8 cellular contexts compared by ENCODE assay signal in the genomic region with DNA sequence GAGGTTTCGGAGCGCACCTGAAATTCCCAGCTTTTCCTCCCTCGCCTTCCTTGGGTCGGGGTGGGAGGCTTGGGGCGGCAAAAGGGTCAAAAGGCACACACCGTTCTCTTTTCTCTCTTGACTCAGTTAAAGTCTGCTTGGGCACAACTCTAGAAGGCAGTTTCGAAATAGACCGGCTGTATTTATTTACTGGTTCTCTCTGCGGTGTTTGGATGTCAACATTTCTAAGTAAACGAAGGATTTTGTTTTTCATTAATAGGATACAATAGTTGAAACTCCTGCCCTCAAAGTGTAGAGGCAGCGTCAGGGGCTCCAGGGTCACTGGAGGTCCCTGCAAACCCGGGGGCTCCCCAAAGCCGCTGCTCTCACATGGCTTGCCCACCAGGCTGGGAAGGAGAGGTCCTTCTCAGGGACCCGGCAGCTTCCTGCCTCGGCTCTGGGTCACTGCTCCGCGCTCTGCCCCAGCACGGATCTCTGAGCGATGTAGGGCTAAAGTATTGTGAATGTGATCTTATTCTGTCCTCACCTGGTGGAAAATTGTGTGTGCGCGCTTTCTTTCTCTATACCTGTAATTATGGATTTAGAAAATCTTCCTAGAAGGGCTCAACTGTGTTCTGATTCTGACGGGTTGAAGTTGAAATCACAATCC. TPM values are rescaled to one million over a fixed set of nuclear protein-coding genes. Genes with fewer than 3 reads are reported as not detected.
DNase-seq lines count a peak whose midpoint lies in the region; ATAC-seq, FAIRE-seq and TF ChIP-seq lines count a peak whose summit lies in the region.

No MANE protein-coding gene starts in this region.

- intact Hi-C loops in endothelial cell of umbilical vein (cut with micrococcal nuclease), result loop anchor here (2.0 to 5.0 kb wide), 4 partner anchors 47 to 321 kb away; no protein-coding TSS in a partner anchor

- H3K4me3 ChIP-seq in Peyer's patch (peak overlapping the region; percentile 44 to 67 (median 52)), endothelial cell of umbilical vein (replicated peaks in 1 of 3; ENCODE audit: insufficient read depth in 1 of 3, low read depth in 1 of 3, low read length in 3 of 3) (peak overlapping the region; percentile 67 to 96 (median 72))

- H3K9me1 ChIP-seq in endothelial cell of umbilical vein (replicated peaks; ENCODE audit: control insufficient read depth, extremely low read depth, insufficient read depth, low read length), result no peaks in the 10 kb centered on the region

- no peak for FAIRE-seq in endothelial cell of umbilical vein (lab: Jason Lieb, UNC)

- H3K79me2 ChIP-seq in endothelial cell of umbilical vein (ENCODE audit: control insufficient read depth, insufficient read depth, low read length), result peaks cover 2% of the 10 kb centered on the region

- H3K36me3 ChIP-seq in Peyer's patch (no peaks in the 10 kb centered on the region), endothelial cell of umbilical vein (ENCODE audit: control insufficient read depth in 2 of 2, extremely low read depth in 1 of 2, insufficient read depth in 2 of 2, low read length in 2 of 2) (no peaks in the 10 kb centered on the region)

- H3K9me3 ChIP-seq in Peyer's patch, result no peaks in the 10 kb centered on the region
- H3K9me3 ChIP-seq in endothelial cell of umbilical vein (replicated peaks; ENCODE audit: control insufficient read depth, insufficient read depth, low read length), result no peaks in the 10 kb centered on the region

- TF ChIP-seq CTCF in Peyer's patch (IDR thresholded peaks at IDR 0.05) (no peak), endothelial cell of umbilical vein (IDR thresholded peaks at IDR 0.05; ENCODE audit: extremely low read depth in 1 of 2, insufficient read depth in 1 of 2, low read depth in 1 of 2, low read length in 2 of 2) (no peak), omental fat pad (IDR thresholded peaks at IDR 0.05) (no peak)

- no peak for TF ChIP-seq POLR2A in Peyer's patch (IDR thresholded peaks at IDR 0.05)
- no peak for TF ChIP-seq POLR2A in endothelial cell of umbilical vein (IDR thresholded peaks at IDR 0.05; ENCODE audit: low read depth, low read length)

- POLR2A ChIA-PET in endothelial cell of umbilical vein (lab: Charles Lee), result no interaction called here

- no peaks in the 10 kb centered on the region for H4K20me1 ChIP-seq in endothelial cell of umbilical vein (replicated peaks; ENCODE audit: control insufficient read depth, extremely low read depth, insufficient read depth, low read length)

- peak overlapping the region; percentile 10 for H3K9ac ChIP-seq in endothelial cell of umbilical vein (replicated peaks; ENCODE audit: extremely low read depth, insufficient read depth, low read length)

- H3K27me3 ChIP-seq in Peyer's patch (no peaks in the 10 kb centered on the region), endothelial cell of umbilical vein (ENCODE audit: control insufficient read depth in 2 of 2, insufficient read depth in 2 of 2, low read length in 2 of 2) (no peaks in the 10 kb centered on the region)

- H3K27ac ChIP-seq in Peyer's patch (peak overlapping the region; percentile 38 to 81 (median 60)), endothelial cell of umbilical vein (ENCODE audit: insufficient read depth, low read depth, low read length) (no peak overlapping the region)

- in situ Hi-C loops in Caki2 (cut with HindIII; ENCODE audit: low pct_unique_long_range_greater_than_20kb, low sequenced_read_pairs), result no loop called here
- in situ Hi-C loops in ACHN (cut with HindIII; ENCODE audit: low pct_ligation_motif_present, low pct_unique_long_range_greater_than_20kb, low sequenced_read_pairs), result no loop called here

- ATAC-seq in omental fat pad (ENCODE audit: low FRiP score) (peak; percentile 2), GM21447 (IDR thresholded peaks at IDR 0.05; ENCODE audit: unreplicated experiment) (no peak)

- H2AFZ ChIP-seq in endothelial cell of umbilical vein (ENCODE audit: low read depth, low read length), result peak overlapping the region; percentile 98

- TSS peak; percentile 35 for BruUV-seq in endothelial cell of umbilical vein (replicated peaks; lab: Mats Ljungman, UMichigan)

- CTCF ChIA-PET in endothelial cell of umbilical vein (lab: Charles Lee), result interaction anchor here (1.3 to 2.0 kb wide), 2 partner anchors 9 to 115 kb away, joined by 4 to 9 read pairs; no protein-coding TSS in a partner anchor

- peak; percentile 40 for DNase-seq in Caki2 (ENCODE audit: low read depth)
- DNase-seq in Peyer's patch, result peak in 1 of 3 donors; percentile 46
- DNase-seq in endothelial cell of umbilical vein (ENCODE audit: low read depth, low spot score), result peak; percentile 2
- no peak for DNase-seq in omental fat pad (ENCODE audit: low spot score)
- DNase-seq in germinal center (ENCODE audit: low spot score), result no peak
- DNase-seq in NCI-H1092 (lab: John Stamatoyannopoulos, UW), result no peak
- DNase-seq in ACHN, result no peak

- H3K4me1 ChIP-seq in Peyer's patch (peaks cover 0 to 21% (median 0%) of the 10 kb centered on the region in 4 donors), endothelial cell of umbilical vein (ENCODE audit: control insufficient read depth, extremely low read depth, insufficient read depth, low read length) (peaks cover 9% of the 10 kb centered on the region)

- dilution Hi-C loops in endothelial cell of umbilical vein (cut with MboI; ENCODE audit: extremely low pct_ligation_motif_present, low sequenced_read_pairs), result no loop called here

- peak overlapping the region; percentile 96 for H3K4me2 ChIP-seq in endothelial cell of umbilical vein (ENCODE audit: insufficient read depth, low read length)

TF ChIP-seq in endothelial cell of umbilical vein, 7 proteins besides CTCF, POLR2A, EP300 and RAD21:
- TF ChIP-seq POLR2AphosphoS5 (IDR thresholded peaks at IDR 0.05; ENCODE audit: insufficient read depth, low read depth, low read length) (no peak), EZH2 (IDR thresholded peaks at IDR 0.05; ENCODE audit: borderline replicate concordance, low read depth, low read length, severe bottlenecking) (no peak), MAX (IDR thresholded peaks at IDR 0.05; ENCODE audit: insufficient read depth, insufficient read length) (no peak), FOS (IDR thresholded peaks at IDR 0.05; ENCODE audit: borderline replicate concordance, insufficient read depth, low read length) (no peak), JUN (IDR thresholded peaks at IDR 0.05; ENCODE audit: borderline replicate concordance, insufficient read depth, insufficient read length, low read depth) (no peak), MYC (IDR thresholded peaks at IDR 0.05; ENCODE audit: low read depth, low read length) (no peak), GATA2 (IDR thresholded peaks at IDR 0.05; ENCODE audit: insufficient read depth, insufficient read length, low read depth, low read length) (no peak)

RNA-seq across cellular contexts. Expression of gene BMERB1, which starts 1.0 kb away (rescaled TPM):
- total RNA-seq in Caki2 (2014; rRNA removed; shearing (Covaris generic); ENCODE audit: low replicate concordance), result 39.7 and 68.5 TPM in 2 replicates
- 10 to 100 TPM in 3 of 4 donors, 1 to 10 TPM in 1; 7.0 to 47.9 (median 15.0) TPM for total RNA-seq in Peyer's patch
- 14.1 and 27.2 TPM in 2 replicates for total RNA-seq in endothelial cell of umbilical vein
- polyA plus RNA-seq in endothelial cell of umbilical vein, result 17.4 and 18.6 TPM in 2 replicates
- 17.5 and 18.0 TPM in 2 replicates for polyA plus RNA-seq in endothelial cell of umbilical vein (2011; cell fraction: cytosol; rRNA removed)
- 11.0 and 17.5 TPM in 2 replicates for polyA plus RNA-seq in endothelial cell of umbilical vein (2011; cell fraction: nucleus; rRNA removed)
- 10.2 and 17.4 TPM in 2 replicates for polyA plus RNA-seq in endothelial cell of umbilical vein (2012)
- 18.5 and 18.6 TPM in 2 replicates for polyA minus RNA-seq in endothelial cell of umbilical vein
- polyA minus RNA-seq in endothelial cell of umbilical vein (2011; cell fraction: cytosol; rRNA and poly(A)+ RNA removed), result 4.0 TPM
- 6.7 and 7.5 TPM in 2 replicates for polyA minus RNA-seq in endothelial cell of umbilical vein (2011; cell fraction: nucleus; rRNA and poly(A)+ RNA removed)
- total RNA-seq in omental fat pad, result 10 to 100 TPM; 28.7 to 47.0 (median 41.8) TPM

RNA-seq across cellular contexts. Expression of gene MPV17L, which starts 39.8 kb away (rescaled TPM):
- total RNA-seq in Caki2 (2014; rRNA removed; shearing (Covaris generic); ENCODE audit: low replicate concordance), result not detected in 2 replicates
- total RNA-seq in Peyer's patch (10 to 100 TPM in 3 of 4 donors, 1 to 10 TPM in 1; 6.6 to 19.8 (median 14.4) TPM), endothelial cell of umbilical vein (0.22 and 0.32 TPM in 2 replicates), omental fat pad (10 to 100 TPM in 1 of 4 donors, 1 to 10 TPM in 3; 5.8 to 10.7 (median 7.7) TPM)
- 0.06 and 0.18 TPM in 2 replicates for polyA plus RNA-seq in endothelial cell of umbilical vein
- 0.04 and 0.07 TPM in 2 replicates for polyA plus RNA-seq in endothelial cell of umbilical vein (2011; cell fraction: cytosol; rRNA removed)
- 0.01 and 0.11 TPM in 2 replicates for polyA plus RNA-seq in endothelial cell of umbilical vein (2011; cell fraction: nucleus; rRNA removed)
- polyA plus RNA-seq in endothelial cell of umbilical vein (2012), result 0.16 and 0.27 TPM in 2 replicates
- 0.19 and 1.9 TPM in 2 replicates for polyA minus RNA-seq in endothelial cell of umbilical vein
- 9.6 TPM for polyA minus RNA-seq in endothelial cell of umbilical vein (2011; cell fraction: cytosol; rRNA and poly(A)+ RNA removed)
- polyA minus RNA-seq in endothelial cell of umbilical vein (2011; cell fraction: nucleus; rRNA and poly(A)+ RNA removed), result 0.05 TPM in 1 of 2 replicates, not detected in the other

RNA-seq across cellular contexts. Expression of gene NPIPA5, which starts 57.2 kb away (rescaled TPM):
- total RNA-seq in Caki2 (2014; rRNA removed; shearing (Covaris generic); ENCODE audit: low replicate concordance), result 0.96 TPM in 1 of 2 replicates, not detected in the other
- total RNA-seq in Peyer's patch (10 to 100 TPM in 2 of 4 donors, 1 to 10 TPM in 2; 6.0 to 15.0 (median 10.2) TPM), endothelial cell of umbilical vein (6.5 and 11.3 TPM in 2 replicates), omental fat pad (10 to 100 TPM in 2 of 4 donors, 1 to 10 TPM in 2; 1.2 to 22.5 (median 9.4) TPM)
- polyA plus RNA-seq in endothelial cell of umbilical vein, result 19.6 and 25.6 TPM in 2 replicates
- 15.0 and 15.4 TPM in 2 replicates for polyA plus RNA-seq in endothelial cell of umbilical vein (2011; cell fraction: cytosol; rRNA removed)
- polyA plus RNA-seq in endothelial cell of umbilical vein (2011; cell fraction: nucleus; rRNA removed), result 128 and 135 TPM in 2 replicates
- 18.2 and 22.2 TPM in 2 replicates for polyA plus RNA-seq in endothelial cell of umbilical vein (2012)
- 3.8 and 4.4 TPM in 2 replicates for polyA minus RNA-seq in endothelial cell of umbilical vein
- polyA minus RNA-seq in endothelial cell of umbilical vein (2011; cell fraction: cytosol; rRNA and poly(A)+ RNA removed), result not detected
- polyA minus RNA-seq in endothelial cell of umbilical vein (2011; cell fraction: nucleus; rRNA and poly(A)+ RNA removed), result 5.3 and 10.8 TPM in 2 replicates

Comparison
In these comparisons a context has a peak if more than half of its experiments do, and no peak if none do; other contexts are left out.
1. DNase-seq: peak in Caki2 (single experiment) and endothelial cell of umbilical vein (single experiment); none in omental fat pad (single experiment), germinal center (single experiment), NCI-H1092 (single experiment) and ACHN (single experiment).